ENCODE assay signal across 1 cellular context in the genomic region with DNA sequence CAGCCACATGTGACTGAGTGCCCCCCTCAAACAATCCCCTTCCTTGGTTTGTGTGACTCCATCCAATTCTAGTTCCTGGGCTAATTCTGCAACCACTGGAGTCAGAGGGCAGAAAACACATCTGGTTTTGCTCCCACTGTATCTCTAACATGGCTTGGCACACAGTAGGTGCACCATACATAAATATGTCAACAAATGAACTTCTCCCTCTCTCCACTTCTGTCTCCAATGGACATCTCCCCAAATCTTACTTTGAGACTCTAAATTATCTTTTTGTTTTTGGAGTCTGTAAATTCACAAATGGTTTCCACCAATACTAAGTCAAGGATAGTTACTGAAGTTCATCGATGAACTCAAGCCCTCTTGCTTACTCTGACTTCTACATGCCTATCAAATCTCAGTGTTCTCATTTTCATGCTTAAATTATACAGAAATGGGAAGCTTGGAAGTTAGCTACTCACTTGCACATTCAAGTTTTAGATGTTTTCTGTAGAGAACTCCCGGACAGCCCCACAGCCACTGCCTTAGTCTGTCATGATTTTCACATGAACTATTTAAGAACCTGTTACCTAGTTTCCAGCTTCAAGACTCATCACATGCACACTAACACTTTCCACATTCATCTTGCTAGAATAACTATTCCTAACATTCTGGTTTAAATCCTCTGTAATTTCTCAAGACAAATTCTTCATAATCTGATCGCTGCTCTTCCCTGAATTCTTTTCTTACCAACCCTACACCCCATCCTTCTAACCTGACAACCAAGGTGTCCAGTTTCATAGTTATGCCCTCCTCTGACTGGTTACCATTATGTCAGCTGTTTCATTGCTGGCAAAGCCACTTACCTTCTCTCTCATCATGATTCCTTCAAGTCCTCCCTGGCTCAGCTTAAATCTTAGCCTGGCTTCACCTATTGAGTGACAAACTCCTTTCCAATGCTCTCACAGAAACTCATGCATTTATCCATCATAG.
TF ChIP-seq lines count a peak whose summit lies in the region.

No MANE protein-coding gene starts in this region.

TF ChIP-seq in A549, 52 proteins besides CTCF, POLR2A, EP300 and RAD21 (continued from another document):
- TF ChIP-seq, protein P1, sequence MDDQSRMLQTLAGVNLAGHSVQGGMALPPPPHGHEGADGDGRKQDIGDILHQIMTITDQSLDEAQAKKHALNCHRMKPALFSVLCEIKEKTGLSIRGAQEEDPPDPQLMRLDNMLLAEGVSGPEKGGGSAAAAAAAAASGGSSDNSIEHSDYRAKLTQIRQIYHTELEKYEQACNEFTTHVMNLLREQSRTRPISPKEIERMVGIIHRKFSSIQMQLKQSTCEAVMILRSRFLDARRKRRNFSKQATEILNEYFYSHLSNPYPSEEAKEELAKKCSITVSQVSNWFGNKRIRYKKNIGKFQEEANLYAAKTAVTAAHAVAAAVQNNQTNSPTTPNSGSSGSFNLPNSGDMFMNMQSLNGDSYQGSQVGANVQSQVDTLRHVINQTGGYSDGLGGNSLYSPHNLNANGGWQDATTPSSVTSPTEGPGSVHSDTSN (IDR thresholded peaks at IDR 0.05) = no peak
- TF ChIP-seq TFCP2L1 (CRISPR knock-in tag; IDR thresholded peaks at IDR 0.05) = peak; percentile 71
- no peak for TF ChIP-seq NR3C1 (IDR thresholded peaks at IDR 0.05)
- no peak for TF ChIP-seq RNF2 (IDR thresholded peaks at IDR 0.05; ENCODE audit: borderline replicate concordance, low read depth)
- TF ChIP-seq HOXB13 (CRISPR knock-in tag; IDR thresholded peaks at IDR 0.05; ENCODE audit: low read depth) = no peak
- peak; percentile 20; the same call in 1 of the 2 replicates for TF ChIP-seq FOSB (CRISPR knock-in tag; IDR thresholded peaks at IDR 0.05)
- TF ChIP-seq HOXB5 (CRISPR knock-in tag; IDR thresholded peaks at IDR 0.05) = peak; percentile 13; the same call in 1 of the 2 replicates
- TF ChIP-seq POLR2AphosphoS2 (conservative IDR thresholded peaks at IDR 0.05; ENCODE audit: low read length) = peak; percentile 93
